In genomic region chr2:172107690-172108586, GRCh38 we compare ENCODE assay signal across 1 cellular context.
TF ChIP-seq lines count a peak whose summit lies in the region.

No MANE protein-coding gene starts in this region.

TF ChIP-seq in GM23338, 12 proteins besides CTCF, POLR2A, EP300 and RAD21 (continued from another document):
- TF ChIP-seq ZNF462 (CRISPR knock-in tag; IDR thresholded peaks at IDR 0.05), result no peak
- no peak for TF ChIP-seq CREB1 (CRISPR knock-in tag; IDR thresholded peaks at IDR 0.05; ENCODE audit: low read depth)
- TF ChIP-seq EZH2phosphoT487 (IDR thresholded peaks at IDR 0.05; ENCODE audit: unreplicated experiment), result peak; percentile 56
- no peak for TF ChIP-seq POLR2AphosphoS5 (IDR thresholded peaks at IDR 0.05; ENCODE audit: low read depth)
- no peak for TF ChIP-seq ZNF331 (CRISPR knock-in tag; IDR thresholded peaks at IDR 0.05; ENCODE audit: low read depth)
- TF ChIP-seq EZH2 (IDR thresholded peaks at IDR 0.05; ENCODE audit: low read depth, unreplicated experiment), result peak; percentile 74
